Comparison of ENCODE assay signal across 8 cellular contexts in genomic region chrX:63128509-63128908, GRCh38.
DNase-seq lines count a peak whose midpoint lies in the region; ATAC-seq, FAIRE-seq and TF ChIP-seq lines count a peak whose summit lies in the region.

No MANE protein-coding gene starts in this region.

- no peak overlapping the region for H3K4me3 ChIP-seq in A673 (ENCODE audit: low read depth, low read length, poor library complexity, severe bottlenecking)
- H3K4me3 ChIP-seq in foreskin fibroblast (ENCODE audit: low read depth in 1 of 2, low read length in 2 of 2), result no peak overlapping the region

- no TSS peak for BruUV-seq in A673 (replicated peaks; lab: Mats Ljungman, UMichigan)

- TF ChIP-seq CTCF in A673 (conservative IDR thresholded peaks at IDR 0.05; ENCODE audit: low read depth, low read length), result peak; percentile 40; the same call in 1 of the 2 replicates
- TF ChIP-seq CTCF in foreskin fibroblast (IDR thresholded peaks at IDR 0.05; ENCODE audit: low read depth, low read length), result peak; percentile 25

- DNase-seq in A673 (ENCODE audit: low spot score), result peak; percentile 18
- DNase-seq in RCC 7860 (ENCODE audit: low spot score), result peak; percentile 4
- peak in 1 of 2 donors; percentile 1 for DNase-seq in foreskin fibroblast
- DNase-seq in NK-92 treated with Interleukin-12 subunit alpha and Interleukin-12 subunit beta, amount 100 ng/mL, for 24 hours (lab: John Stamatoyannopoulos, UW), result no peak
- no peak for DNase-seq in NCI-H128 (lab: John Stamatoyannopoulos, UW; ENCODE audit: unreplicated experiment)
- DNase-seq in DMS153 (lab: John Stamatoyannopoulos, UW), result no peak

- FAIRE-seq in G401.6 (lab: Jason Lieb, UNC) (peak; percentile 37), RCC 7860 (lab: Jason Lieb, UNC) (peak; percentile 67)

- peak; percentile 80 for ATAC-seq in HG02763 (IDR thresholded peaks at IDR 0.05; ENCODE audit: unreplicated experiment)

- intact Hi-C loops in A673 (cut with micrococcal nuclease; ENCODE audit: unreplicated experiment), result no loop called here

- H3K27ac ChIP-seq in A673 (ENCODE audit: low read depth, low read length, poor library complexity, severe bottlenecking), result no peak overlapping the region

- CTCF ChIA-PET in A673 (lab: Charles Lee), result no interaction called here

- no peaks in the 10 kb centered on the region for H3K27me3 ChIP-seq in A673 (replicated peaks; ENCODE audit: insufficient read depth, low read depth, low read length, poor library complexity)

- no peaks in the 10 kb centered on the region for H3K4me1 ChIP-seq in A673 (ENCODE audit: insufficient read depth, low read length, poor library complexity, severe bottlenecking)

- H3K9me3 ChIP-seq in A673 (ENCODE audit: low read depth, low read length, poor library complexity, severe bottlenecking), result peaks cover 6% of the 10 kb centered on the region

- POLR2A ChIA-PET in A673 (lab: Charles Lee; ENCODE audit: low non-redundant PET), result no interaction called here

- H3K36me3 ChIP-seq in A673 (ENCODE audit: insufficient read depth, low read length, poor library complexity, severe bottlenecking), result no peaks in the 10 kb centered on the region

Comparison
In these comparisons a context has a peak if more than half of its experiments do, and no peak if none do; other contexts are left out.
1. DNase-seq: peak in A673 (single experiment) and RCC 7860 (single experiment); none in NK-92 treated with Interleukin-12 subunit alpha and Interleukin-12 subunit beta, amount 100 ng/mL, for 24 hours (single experiment), NCI-H128 (single experiment) and DMS153 (single experiment).